23 cellular contexts compared by ENCODE assay signal in genomic region chr7:82961240-82961639, GRCh38.
"Had no signal": no experiment of that assay in that cellular context is flagged by ENCODE, and none has a peak within 500 bp of the region (broad histone marks: within the 10 kb centered on the region; RNA-seq: fewer than 3 reads in every experiment).

No MANE protein-coding gene starts in this region.

- H3K36me3 ChIP-seq: ascending aorta, brain microvascular endothelial cell, colonic mucosa had no signal

- DNase-seq: activated CD4-positive, alpha-beta memory T cell treated with anti-CD3 and anti-CD28 coated beads for 36 hours; activated CD4-positive, alpha-beta T cell treated with anti-CD3 and anti-CD28 coated beads for 36 hours; activated CD4-positive, alpha-beta T cell treated with anti-CD3 and anti-CD28 coated beads, Interleukin-2, amount 10 ng/mL, durations not matched to agents 24 days and 14 days; activated CD4-positive, CD25-positive, alpha-beta regulatory T cell; activated CD4-positive, CD25-positive, alpha-beta regulatory T cell treated with anti-CD3 and anti-CD28 coated beads, Interleukin-2, amount 50 U/mL, for 72 hours; activated CD8-positive, alpha-beta memory T cell treated with anti-CD3 and anti-CD28 coated beads, Interleukin-2, amount 10 ng/mL, durations not matched to agents 7 days and 5 days; activated CD8-positive, alpha-beta memory T cell treated with anti-CD3 and anti-CD28 coated beads, Interleukin-2, amount 50 U/mL, for 4 hours; activated CD8-positive, alpha-beta T cell treated with anti-CD3 and anti-CD28 coated beads, Interleukin-2, amount 10 ng/mL, durations not matched to agents 7 days and 5 days; activated effector memory CD4-positive, alpha-beta T cell treated with anti-CD3 and anti-CD28 coated beads, Interleukin-2, amount 50 U/mL, for 16 hours; activated naive CD4-positive, alpha-beta T cell treated with anti-CD3 and anti-CD28 coated beads for 36 hours; activated naive CD8-positive, alpha-beta T cell treated with anti-CD3 and anti-CD28 coated beads for 36 hours; activated naive CD8-positive, alpha-beta T cell treated with anti-CD3 and anti-CD28 coated beads, Interleukin-2, amount 50 U/mL, for 24 hours; activated T-cell treated with anti-CD3 and anti-CD28 coated beads, Interleukin-2, amount 50 U/mL, for 1 hour; activated T-cell treated with anti-CD3 and anti-CD28 coated beads, Interleukin-2, amount 50 U/mL, for 48 hours; brain microvascular endothelial cell; colonic mucosa; effector memory CD4-positive, alpha-beta T cell; endodermal cell; foreskin fibroblast; head of caudate nucleus; T-helper 2 cell had no signal

- H3K4me3 ChIP-seq: ascending aorta, colonic mucosa, dorsolateral prefrontal cortex had no signal

- H3K4me1 ChIP-seq: ascending aorta, colonic mucosa had no signal

- H3K27ac ChIP-seq: ascending aorta, brain microvascular endothelial cell, colonic mucosa, dorsolateral prefrontal cortex had no signal

- H3K9me3 ChIP-seq: ascending aorta, colonic mucosa had no signal

- H3K27me3 ChIP-seq: ascending aorta, brain microvascular endothelial cell, colonic mucosa, dorsolateral prefrontal cortex had no signal
